In genomic region chr10:100970076-100970913, GRCh38 we compare ENCODE assay signal across 8 cellular contexts. TPM values are rescaled to one million over a fixed set of nuclear protein-coding genes. Genes with fewer than 3 reads are reported as not detected.
DNase-seq lines count a peak whose midpoint lies in the region; ATAC-seq and TF ChIP-seq lines count a peak whose summit lies in the region.

No MANE protein-coding gene starts in this region.

- peaks cover 4% of the 10 kb centered on the region for H3K36me3 Mint-ChIP-seq in osteocyte (ENCODE audit: unreplicated experiment)

- H3K4me1 Mint-ChIP-seq in osteocyte (ENCODE audit: unreplicated experiment), result peaks cover 11% of the 10 kb centered on the region

- TF ChIP-seq POLR2A in lower leg skin (IDR thresholded peaks at IDR 0.05), result no peak

- ATAC-seq in GM18517 (IDR thresholded peaks at IDR 0.05; ENCODE audit: unreplicated experiment), result no peak

- no peaks in the 10 kb centered on the region for H3K9me3 Mint-ChIP-seq in osteocyte (ENCODE audit: unreplicated experiment)

- intact Hi-C loops in lower leg skin (cut with DNase I; ENCODE audit: low total_unique reads), result no loop called here

- TF ChIP-seq CTCF in HFF-Myc (IDR thresholded peaks at IDR 0.05; ENCODE audit: low read depth, low read length, missing control alignments) (no peak), fibroblast of mammary gland (conservative IDR thresholded peaks at IDR 0.05; ENCODE audit: control insufficient read depth, insufficient read depth, low read depth, low read length) (no peak), osteocyte (IDR thresholded peaks at IDR 0.05) (no peak), lower leg skin (IDR thresholded peaks at IDR 0.05) (no peak)

- no peak overlapping the region for H3K27ac Mint-ChIP-seq in osteocyte (ENCODE audit: unreplicated experiment)

- WGBS in lower leg skin, 2 donors, result 35 to 44% methylated on average over 13 of the region's 13 CpGs

- H3K27me3 Mint-ChIP-seq in osteocyte (ENCODE audit: unreplicated experiment), result no peaks in the 10 kb centered on the region

- DNase-seq in HFF-Myc (ENCODE audit: extremely low read depth, low read depth) (no peak), fibroblast of mammary gland (ENCODE audit: low read depth) (no peak), osteocyte (ENCODE audit: extremely low spot score, unreplicated experiment) (peak; percentile 70), OCI-M2 (lab: John Stamatoyannopoulos, UW; ENCODE audit: unreplicated experiment) (no peak), lower leg skin (ENCODE audit: low spot score in 2 of 2) (no peak)
- DNase-seq in activated CD4-positive, alpha-beta T cell treated with anti-CD3 and anti-CD28 coated beads, Interleukin-2, amount 50 U/mL, for 1 hour, result peak; percentile 26
- DNase-seq in effector CD4-positive, alpha-beta T cell, result no peak

- peak overlapping the region; percentile 56 for H3K4me3 ChIP-seq in HFF-Myc (replicated peaks; ENCODE audit: low read depth, low read length)
- peak overlapping the region; percentile 52 for H3K4me3 ChIP-seq in fibroblast of mammary gland (ENCODE audit: control insufficient read depth, low read depth, low read length)
- no peak overlapping the region for H3K4me3 ChIP-seq in lower leg skin (ENCODE audit: low read depth, poor library complexity, severe bottlenecking)

- peak overlapping the region; percentile 71 for H3K4me3 Mint-ChIP-seq in osteocyte (ENCODE audit: unreplicated experiment)

RNA-seq across cellular contexts. Expression of gene SEMA4G, which starts 1.0 kb away (rescaled TPM):
- total RNA-seq in osteocyte (6.3 and 7.1 TPM in 2 replicates), lower leg skin (10 to 100 TPM; 15.3 to 31.9 (median 23.6) TPM)

RNA-seq across cellular contexts. Expression of gene MRPL43, which starts 17.0 kb away (rescaled TPM):
- total RNA-seq in osteocyte (70.5 and 81.6 TPM in 2 replicates), lower leg skin (100 to 1,000 TPM in 2 of 4 donors, 10 to 100 TPM in 2; 82.2 to 132 (median 100) TPM)

RNA-seq across cellular contexts. Expression of gene TWNK, which starts 17.0 kb away (rescaled TPM):
- total RNA-seq in osteocyte, result 7.1 and 7.7 TPM in 2 replicates
- total RNA-seq in lower leg skin, result 1 to 10 TPM; 4.2 to 9.2 (median 6.4) TPM

RNA-seq across cellular contexts. Expression of gene LZTS2, which starts 29.3 kb away (rescaled TPM):
- total RNA-seq in osteocyte (69.9 and 72.1 TPM in 2 replicates), lower leg skin (10 to 100 TPM; 58.9 to 81.4 (median 71.2) TPM)

RNA-seq across cellular contexts. Expression of gene SLF2, which starts 57.5 kb away (rescaled TPM):
- total RNA-seq in osteocyte (27.7 and 28.3 TPM in 2 replicates), lower leg skin (10 to 100 TPM in 3 of 4 donors, 1 to 10 TPM in 1; 8.3 to 23.3 (median 14.9) TPM)

Comparison
In these comparisons a context has a peak if more than half of its experiments do, and no peak if none do; other contexts are left out.
1. DNase-seq: peak in activated CD4-positive, alpha-beta T cell treated with anti-CD3 and anti-CD28 coated beads, Interleukin-2, amount 50 U/mL, for 1 hour (single experiment) and osteocyte (single experiment); none in HFF-Myc (single experiment), fibroblast of mammary gland (single experiment), OCI-M2 (single experiment), lower leg skin (0 of 2) and effector CD4-positive, alpha-beta T cell (single experiment).